In genomic region chr1:58861076-58861475, GRCh38 we compare ENCODE assay signal across 25 cellular contexts.
"Had no signal": no experiment of that assay in that cellular context is flagged by ENCODE, and none has a peak within 500 bp of the region (broad histone marks: within the 10 kb centered on the region; RNA-seq: fewer than 3 reads in every experiment).

No MANE protein-coding gene starts in this region.

- H3K4me1 ChIP-seq: ascending aorta, left ventricle myocardium inferior, prostate gland had no signal

- H3K9me3 Mint-ChIP-seq: activated naive CD8-positive, alpha-beta T cell treated with anti-CD3 and anti-CD28 coated beads, Interleukin-2, amount 10 ng/mL, durations not matched to agents 7 days and 5 days; brain; neural crest cell had no signal

- ATAC-seq: activated CD4-positive, alpha-beta T cell treated with anti-CD3 and anti-CD28 coated beads for 36 hours; heart right ventricle; pancreas; sciatic nerve had no signal

- H3K36me3 Mint-ChIP-seq: activated naive CD4-positive, alpha-beta T cell treated with anti-CD3 and anti-CD28 coated beads, Interleukin-2, amount 10 ng/mL, durations not matched to agents 7 days and 5 days; brain had no signal

- H3K4me3 Mint-ChIP-seq: activated CD4-positive, alpha-beta T cell treated with anti-CD3 and anti-CD28 coated beads for 36 hours; activated naive CD4-positive, alpha-beta T cell treated with anti-CD3 and anti-CD28 coated beads, Interleukin-2, amount 10 ng/mL, durations not matched to agents 7 days and 5 days; activated naive CD8-positive, alpha-beta T cell treated with anti-CD3 and anti-CD28 coated beads, Interleukin-2, amount 10 ng/mL, durations not matched to agents 7 days and 5 days; brain; neural crest cell had no signal

- H3K27ac ChIP-seq: ascending aorta, cardiac muscle cell, coronary artery, foreskin keratinocyte, heart right ventricle, left ventricle myocardium inferior, pancreas, prostate gland, skin epidermis, tibial nerve had no signal

- H3K36me3 ChIP-seq: ascending aorta, cardiac muscle cell, heart right ventricle, left ventricle myocardium inferior, pancreas, prostate gland, tibial nerve had no signal

- H3K9me3 ChIP-seq: ascending aorta, heart right ventricle, left ventricle myocardium inferior, pancreas, prostate gland, tibial nerve had no signal

- H3K27me3 Mint-ChIP-seq: activated CD4-positive, alpha-beta T cell treated with anti-CD3 and anti-CD28 coated beads for 36 hours had no signal

- H3K27me3 ChIP-seq: ascending aorta, cardiac muscle cell, foreskin keratinocyte, heart right ventricle, pancreas, tibial nerve had no signal

- H3K4me3 ChIP-seq: ascending aorta, cardiac muscle cell, coronary artery, heart right ventricle, left ventricle myocardium inferior, lung, pancreas, prostate gland, skin epidermis, tibial nerve had no signal

- H3K27ac Mint-ChIP-seq: activated CD4-positive, alpha-beta T cell treated with anti-CD3 and anti-CD28 coated beads for 36 hours; activated naive CD4-positive, alpha-beta T cell treated with anti-CD3 and anti-CD28 coated beads, Interleukin-2, amount 10 ng/mL, durations not matched to agents 7 days and 5 days; activated naive CD8-positive, alpha-beta T cell treated with anti-CD3 and anti-CD28 coated beads, Interleukin-2, amount 10 ng/mL, durations not matched to agents 7 days and 5 days; brain had no signal

- DNase-seq: activated CD4-positive, alpha-beta T cell treated with anti-CD3 and anti-CD28 coated beads for 36 hours; activated CD4-positive, alpha-beta T cell treated with anti-CD3 and anti-CD28 coated beads, Interleukin-2, amount 50 U/mL, for 4 hours; activated CD4-positive, CD25-positive, alpha-beta regulatory T cell; activated effector memory CD4-positive, alpha-beta T cell treated with anti-CD3 and anti-CD28 coated beads, Interleukin-2, amount 50 U/mL, for 16 hours; activated naive CD4-positive, alpha-beta T cell treated with anti-CD3 and anti-CD28 coated beads, Interleukin-2, amount 10 ng/mL, durations not matched to agents 7 days and 5 days; activated naive CD8-positive, alpha-beta T cell treated with anti-CD3 and anti-CD28 coated beads, Interleukin-2, amount 10 ng/mL, durations not matched to agents 7 days and 5 days; heart right ventricle; left ventricle myocardium inferior; nucleus accumbens; pancreas; retina; stimulated activated CD4-positive, alpha-beta T cell treated with anti-CD3 and anti-CD28 coated beads, Interleukin-12 subunit alpha, Interleukin-12 subunit beta, amount 100 ng/mL, for 4 hours; stimulated activated CD4-positive, alpha-beta T cell treated with anti-CD3 and anti-CD28 coated beads, Interleukin-4, amount 100 ng/mL, for 24 hours; stimulated activated naive CD4-positive, alpha-beta T cell had no signal
